In the genomic region with DNA sequence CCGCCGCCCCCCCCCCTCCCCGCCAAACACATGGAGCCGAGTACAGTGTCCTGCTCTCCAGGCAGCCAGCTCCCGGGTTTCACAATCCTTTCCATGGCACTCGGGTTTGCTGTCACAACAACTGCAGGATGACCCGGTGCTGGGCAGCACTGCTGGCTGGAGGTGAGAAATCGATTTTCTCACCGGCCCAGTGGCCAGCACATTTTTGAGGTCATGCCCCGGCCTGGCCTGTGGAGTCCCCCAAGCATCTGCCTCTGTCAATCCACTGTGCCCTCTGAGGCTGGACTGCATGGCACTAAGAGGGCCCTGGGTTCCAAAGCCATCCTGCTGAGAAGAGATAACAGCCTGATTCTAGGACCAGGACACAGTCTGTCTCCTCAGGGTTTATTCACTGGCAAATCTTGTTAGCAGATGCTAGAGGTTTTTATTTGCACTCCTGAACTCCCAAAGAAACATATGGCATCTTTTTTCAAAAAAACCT, we compare ENCODE assay signal across 1 cellular context.
TF ChIP-seq lines count a peak whose summit lies in the region.

No MANE protein-coding gene starts in this region.

TF ChIP-seq in HepG2, 621 proteins besides CTCF, POLR2A, EP300 and RAD21 (continued from another document and continues in another):
- TF ChIP-seq ZHX2 (IDR thresholded peaks at IDR 0.05; ENCODE audit: low read depth) (no peak), ZHX2 (CRISPR knock-in tag; IDR thresholded peaks at IDR 0.05; ENCODE audit: borderline replicate concordance) (no peak), MAF1 (CRISPR knock-in tag; IDR thresholded peaks at IDR 0.05; ENCODE audit: borderline replicate concordance) (no peak), E2F5 (CRISPR knock-in tag; conservative IDR thresholded peaks at IDR 0.05) (no peak), YEATS2 (CRISPR knock-in tag; IDR thresholded peaks at IDR 0.05; ENCODE audit: borderline replicate concordance) (no peak), NFYC (CRISPR knock-in tag; IDR thresholded peaks at IDR 0.05) (no peak), RFX5 (IDR thresholded peaks at IDR 0.05; ENCODE audit: low read depth, low read length) (no peak), FOXA3 (CRISPR knock-in tag; IDR thresholded peaks at IDR 0.05) (peak; percentile 51; the same call in 1 of the 2 replicates), KLF9 (CRISPR knock-in tag; IDR thresholded peaks at IDR 0.05; ENCODE audit: low read depth) (no peak), ISX (CRISPR knock-in tag; conservative IDR thresholded peaks at IDR 0.05) (no peak), NFE2L2 (IDR thresholded peaks at IDR 0.05; ENCODE audit: low read length) (no peak), IKZF4 (CRISPR knock-in tag; IDR thresholded peaks at IDR 0.05; ENCODE audit: borderline replicate concordance, low read depth, not compliant biosample characterization) (no peak), NFE2 (CRISPR knock-in tag; IDR thresholded peaks at IDR 0.05) (no peak), CCDC6 (CRISPR knock-in tag; IDR thresholded peaks at IDR 0.05) (no peak), PAWR (CRISPR knock-in tag; IDR thresholded peaks at IDR 0.05; ENCODE audit: borderline replicate concordance) (no peak), PAXIP1 (CRISPR knock-in tag; conservative IDR thresholded peaks at IDR 0.05) (peak; percentile 64; the same call in 1 of the 2 replicates), ZNF766 (CRISPR knock-in tag; IDR thresholded peaks at IDR 0.05; ENCODE audit: borderline replicate concordance) (no peak; the same call in 1 of the 2 replicates), ZNF17 (CRISPR knock-in tag; IDR thresholded peaks at IDR 0.05) (no peak), ZNF160 (CRISPR knock-in tag; IDR thresholded peaks at IDR 0.05) (peak; percentile 48; the same call in 1 of the 2 replicates), RCOR2 (CRISPR knock-in tag; IDR thresholded peaks at IDR 0.05) (peak; percentile 61), AHR (CRISPR knock-in tag; IDR thresholded peaks at IDR 0.05) (peak; percentile 39; the same call in 1 of the 2 replicates), POLR2AphosphoS5 (IDR thresholded peaks at IDR 0.05; ENCODE audit: low read depth, low read length) (no peak), MTF2 (CRISPR knock-in tag; IDR thresholded peaks at IDR 0.05; ENCODE audit: borderline replicate concordance) (no peak), ZNF781 (CRISPR knock-in tag; IDR thresholded peaks at IDR 0.05; ENCODE audit: borderline replicate concordance, not compliant biosample characterization) (no peak), GTF2F1 (IDR thresholded peaks at IDR 0.05; ENCODE audit: low read length) (no peak), ATF1 (CRISPR knock-in tag; IDR thresholded peaks at IDR 0.05) (no peak), ZNF672 (CRISPR knock-in tag; IDR thresholded peaks at IDR 0.05) (no peak), CREM (IDR thresholded peaks at IDR 0.05) (0 out of 2 replicates have a peak, but pooled peaks have one; percentile 21), CREM (CRISPR knock-in tag; IDR thresholded peaks at IDR 0.05) (no peak), KLF6 (CRISPR knock-in tag; IDR thresholded peaks at IDR 0.05) (peak; percentile 41; the same call in 1 of the 2 replicates), CERS6 (CRISPR knock-in tag; IDR thresholded peaks at IDR 0.05) (no peak), ZFX (CRISPR knock-in tag; IDR thresholded peaks at IDR 0.05; ENCODE audit: low read depth) (peak; percentile 73), BORCS8-MEF2B (CRISPR knock-in tag; IDR thresholded peaks at IDR 0.05) (no peak), CSRNP1 (CRISPR knock-in tag; IDR thresholded peaks at IDR 0.05) (no peak)
- TF ChIP-seq, protein P1, sequence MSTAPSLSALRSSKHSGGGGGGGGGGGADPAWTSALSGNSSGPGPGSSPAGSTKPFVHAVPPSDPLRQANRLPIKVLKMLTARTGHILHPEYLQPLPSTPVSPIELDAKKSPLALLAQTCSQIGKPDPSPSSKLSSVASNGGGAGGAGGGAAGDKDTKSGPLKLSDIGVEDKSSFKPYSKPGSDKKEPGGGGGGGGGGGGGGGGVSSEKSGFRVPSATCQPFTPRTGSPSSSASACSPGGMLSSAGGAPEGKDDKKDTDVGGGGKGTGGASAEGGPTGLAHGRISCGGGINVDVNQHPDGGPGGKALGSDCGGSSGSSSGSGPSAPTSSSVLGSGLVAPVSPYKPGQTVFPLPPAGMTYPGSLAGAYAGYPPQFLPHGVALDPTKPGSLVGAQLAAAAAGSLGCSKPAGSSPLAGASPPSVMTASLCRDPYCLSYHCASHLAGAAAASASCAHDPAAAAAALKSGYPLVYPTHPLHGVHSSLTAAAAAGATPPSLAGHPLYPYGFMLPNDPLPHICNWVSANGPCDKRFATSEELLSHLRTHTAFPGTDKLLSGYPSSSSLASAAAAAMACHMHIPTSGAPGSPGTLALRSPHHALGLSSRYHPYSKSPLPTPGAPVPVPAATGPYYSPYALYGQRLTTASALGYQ (CRISPR knock-in tag; IDR thresholded peaks at IDR 0.05) = no peak
- TF ChIP-seq, protein P2, sequence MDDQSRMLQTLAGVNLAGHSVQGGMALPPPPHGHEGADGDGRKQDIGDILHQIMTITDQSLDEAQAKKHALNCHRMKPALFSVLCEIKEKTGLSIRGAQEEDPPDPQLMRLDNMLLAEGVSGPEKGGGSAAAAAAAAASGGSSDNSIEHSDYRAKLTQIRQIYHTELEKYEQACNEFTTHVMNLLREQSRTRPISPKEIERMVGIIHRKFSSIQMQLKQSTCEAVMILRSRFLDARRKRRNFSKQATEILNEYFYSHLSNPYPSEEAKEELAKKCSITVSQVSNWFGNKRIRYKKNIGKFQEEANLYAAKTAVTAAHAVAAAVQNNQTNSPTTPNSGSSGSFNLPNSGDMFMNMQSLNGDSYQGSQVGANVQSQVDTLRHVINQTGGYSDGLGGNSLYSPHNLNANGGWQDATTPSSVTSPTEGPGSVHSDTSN (CRISPR knock-in tag; IDR thresholded peaks at IDR 0.05; ENCODE audit: borderline replicate concordance) = no peak
- TF ChIP-seq, protein P3, sequence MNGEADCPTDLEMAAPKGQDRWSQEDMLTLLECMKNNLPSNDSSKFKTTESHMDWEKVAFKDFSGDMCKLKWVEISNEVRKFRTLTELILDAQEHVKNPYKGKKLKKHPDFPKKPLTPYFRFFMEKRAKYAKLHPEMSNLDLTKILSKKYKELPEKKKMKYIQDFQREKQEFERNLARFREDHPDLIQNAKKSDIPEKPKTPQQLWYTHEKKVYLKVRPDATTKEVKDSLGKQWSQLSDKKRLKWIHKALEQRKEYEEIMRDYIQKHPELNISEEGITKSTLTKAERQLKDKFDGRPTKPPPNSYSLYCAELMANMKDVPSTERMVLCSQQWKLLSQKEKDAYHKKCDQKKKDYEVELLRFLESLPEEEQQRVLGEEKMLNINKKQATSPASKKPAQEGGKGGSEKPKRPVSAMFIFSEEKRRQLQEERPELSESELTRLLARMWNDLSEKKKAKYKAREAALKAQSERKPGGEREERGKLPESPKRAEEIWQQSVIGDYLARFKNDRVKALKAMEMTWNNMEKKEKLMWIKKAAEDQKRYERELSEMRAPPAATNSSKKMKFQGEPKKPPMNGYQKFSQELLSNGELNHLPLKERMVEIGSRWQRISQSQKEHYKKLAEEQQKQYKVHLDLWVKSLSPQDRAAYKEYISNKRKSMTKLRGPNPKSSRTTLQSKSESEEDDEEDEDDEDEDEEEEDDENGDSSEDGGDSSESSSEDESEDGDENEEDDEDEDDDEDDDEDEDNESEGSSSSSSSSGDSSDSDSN (CRISPR knock-in tag; IDR thresholded peaks at IDR 0.05) = peak; percentile 69
- TF ChIP-seq, protein P4, sequence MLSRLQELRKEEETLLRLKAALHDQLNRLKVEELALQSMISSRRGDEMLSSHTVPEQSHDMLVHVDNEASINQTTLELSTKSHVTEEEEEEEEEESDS (CRISPR knock-in tag; IDR thresholded peaks at IDR 0.05; ENCODE audit: borderline replicate concordance) = no peak
- TF ChIP-seq, protein P5, sequence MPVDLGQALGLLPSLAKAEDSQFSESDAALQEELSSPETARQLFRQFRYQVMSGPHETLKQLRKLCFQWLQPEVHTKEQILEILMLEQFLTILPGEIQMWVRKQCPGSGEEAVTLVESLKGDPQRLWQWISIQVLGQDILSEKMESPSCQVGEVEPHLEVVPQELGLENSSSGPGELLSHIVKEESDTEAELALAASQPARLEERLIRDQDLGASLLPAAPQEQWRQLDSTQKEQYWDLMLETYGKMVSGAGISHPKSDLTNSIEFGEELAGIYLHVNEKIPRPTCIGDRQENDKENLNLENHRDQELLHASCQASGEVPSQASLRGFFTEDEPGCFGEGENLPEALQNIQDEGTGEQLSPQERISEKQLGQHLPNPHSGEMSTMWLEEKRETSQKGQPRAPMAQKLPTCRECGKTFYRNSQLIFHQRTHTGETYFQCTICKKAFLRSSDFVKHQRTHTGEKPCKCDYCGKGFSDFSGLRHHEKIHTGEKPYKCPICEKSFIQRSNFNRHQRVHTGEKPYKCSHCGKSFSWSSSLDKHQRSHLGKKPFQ (CRISPR knock-in tag; IDR thresholded peaks at IDR 0.05; ENCODE audit: insufficient replicate concordance) = no peak
